1 cellular context compared by ENCODE assay signal in the genomic region with DNA sequence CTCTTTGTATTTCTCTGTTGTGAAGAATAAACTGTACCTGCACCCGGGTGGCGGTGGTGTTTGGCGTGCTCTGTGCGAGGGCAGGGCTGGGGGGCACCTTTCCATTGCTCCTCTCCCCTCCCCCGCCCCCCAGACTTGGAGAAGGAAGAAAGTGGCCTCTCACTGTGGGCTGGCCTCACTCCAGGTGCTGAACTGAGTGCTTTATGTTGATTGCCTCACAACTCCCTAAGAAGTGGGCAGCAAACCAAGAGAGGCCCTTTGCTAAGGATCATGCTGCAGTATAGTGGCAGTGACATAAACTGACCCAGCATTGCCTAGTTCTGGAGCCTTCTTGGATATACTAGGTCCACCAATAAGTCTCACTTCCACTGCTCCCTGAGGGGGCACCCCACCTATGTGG.
TF ChIP-seq lines count a peak whose summit lies in the region.

No MANE protein-coding gene starts in this region.

TF ChIP-seq in K562, 482 proteins besides CTCF, POLR2A, EP300 and RAD21 (continued from another document):
- TF ChIP-seq, protein P1, sequence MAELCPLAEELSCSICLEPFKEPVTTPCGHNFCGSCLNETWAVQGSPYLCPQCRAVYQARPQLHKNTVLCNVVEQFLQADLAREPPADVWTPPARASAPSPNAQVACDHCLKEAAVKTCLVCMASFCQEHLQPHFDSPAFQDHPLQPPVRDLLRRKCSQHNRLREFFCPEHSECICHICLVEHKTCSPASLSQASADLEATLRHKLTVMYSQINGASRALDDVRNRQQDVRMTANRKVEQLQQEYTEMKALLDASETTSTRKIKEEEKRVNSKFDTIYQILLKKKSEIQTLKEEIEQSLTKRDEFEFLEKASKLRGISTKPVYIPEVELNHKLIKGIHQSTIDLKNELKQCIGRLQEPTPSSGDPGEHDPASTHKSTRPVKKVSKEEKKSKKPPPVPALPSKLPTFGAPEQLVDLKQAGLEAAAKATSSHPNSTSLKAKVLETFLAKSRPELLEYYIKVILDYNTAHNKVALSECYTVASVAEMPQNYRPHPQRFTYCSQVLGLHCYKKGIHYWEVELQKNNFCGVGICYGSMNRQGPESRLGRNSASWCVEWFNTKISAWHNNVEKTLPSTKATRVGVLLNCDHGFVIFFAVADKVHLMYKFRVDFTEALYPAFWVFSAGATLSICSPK (IDR thresholded peaks at IDR 0.05; ENCODE audit: borderline replicate concordance) = no peak
- TF ChIP-seq, protein P2, sequence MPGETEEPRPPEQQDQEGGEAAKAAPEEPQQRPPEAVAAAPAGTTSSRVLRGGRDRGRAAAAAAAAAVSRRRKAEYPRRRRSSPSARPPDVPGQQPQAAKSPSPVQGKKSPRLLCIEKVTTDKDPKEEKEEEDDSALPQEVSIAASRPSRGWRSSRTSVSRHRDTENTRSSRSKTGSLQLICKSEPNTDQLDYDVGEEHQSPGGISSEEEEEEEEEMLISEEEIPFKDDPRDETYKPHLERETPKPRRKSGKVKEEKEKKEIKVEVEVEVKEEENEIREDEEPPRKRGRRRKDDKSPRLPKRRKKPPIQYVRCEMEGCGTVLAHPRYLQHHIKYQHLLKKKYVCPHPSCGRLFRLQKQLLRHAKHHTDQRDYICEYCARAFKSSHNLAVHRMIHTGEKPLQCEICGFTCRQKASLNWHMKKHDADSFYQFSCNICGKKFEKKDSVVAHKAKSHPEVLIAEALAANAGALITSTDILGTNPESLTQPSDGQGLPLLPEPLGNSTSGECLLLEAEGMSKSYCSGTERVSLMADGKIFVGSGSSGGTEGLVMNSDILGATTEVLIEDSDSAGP (CRISPR knock-in tag; IDR thresholded peaks at IDR 0.05) = no peak
- TF ChIP-seq HDAC2 (IDR thresholded peaks at IDR 0.05) (no peak), LARP7 (IDR thresholded peaks at IDR 0.05) (no peak), MAZ (CRISPR knock-in tag; conservative IDR thresholded peaks at IDR 0.05 in 1 of 2, IDR thresholded peaks at IDR 0.05 in 1 of 2) (no peak), CBX5 (IDR thresholded peaks at IDR 0.05; ENCODE audit: borderline replicate concordance, low read depth) (no peak), TEAD2 (tag; IDR thresholded peaks at IDR 0.05) (no peak), CEBPG (CRISPR knock-in tag; IDR thresholded peaks at IDR 0.05) (no peak), CEBPG (tag; conservative IDR thresholded peaks at IDR 0.05 in 1 of 2, IDR thresholded peaks at IDR 0.05 in 1 of 2) (peak in 1 of 2 experiments; percentile 42; a peak in 1 of 4 replicates), HDAC1 (IDR thresholded peaks at IDR 0.05) (no peak)
- TF ChIP-seq, protein P3, sequence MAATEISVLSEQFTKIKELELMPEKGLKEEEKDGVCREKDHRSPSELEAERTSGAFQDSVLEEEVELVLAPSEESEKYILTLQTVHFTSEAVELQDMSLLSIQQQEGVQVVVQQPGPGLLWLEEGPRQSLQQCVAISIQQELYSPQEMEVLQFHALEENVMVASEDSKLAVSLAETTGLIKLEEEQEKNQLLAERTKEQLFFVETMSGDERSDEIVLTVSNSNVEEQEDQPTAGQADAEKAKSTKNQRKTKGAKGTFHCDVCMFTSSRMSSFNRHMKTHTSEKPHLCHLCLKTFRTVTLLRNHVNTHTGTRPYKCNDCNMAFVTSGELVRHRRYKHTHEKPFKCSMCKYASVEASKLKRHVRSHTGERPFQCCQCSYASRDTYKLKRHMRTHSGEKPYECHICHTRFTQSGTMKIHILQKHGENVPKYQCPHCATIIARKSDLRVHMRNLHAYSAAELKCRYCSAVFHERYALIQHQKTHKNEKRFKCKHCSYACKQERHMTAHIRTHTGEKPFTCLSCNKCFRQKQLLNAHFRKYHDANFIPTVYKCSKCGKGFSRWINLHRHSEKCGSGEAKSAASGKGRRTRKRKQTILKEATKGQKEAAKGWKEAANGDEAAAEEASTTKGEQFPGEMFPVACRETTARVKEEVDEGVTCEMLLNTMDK (IDR thresholded peaks at IDR 0.05; ENCODE audit: borderline replicate concordance, insufficient read depth, low read depth, low read length, poor library complexity, severe bottlenecking) = no peak
- TF ChIP-seq, protein P4, sequence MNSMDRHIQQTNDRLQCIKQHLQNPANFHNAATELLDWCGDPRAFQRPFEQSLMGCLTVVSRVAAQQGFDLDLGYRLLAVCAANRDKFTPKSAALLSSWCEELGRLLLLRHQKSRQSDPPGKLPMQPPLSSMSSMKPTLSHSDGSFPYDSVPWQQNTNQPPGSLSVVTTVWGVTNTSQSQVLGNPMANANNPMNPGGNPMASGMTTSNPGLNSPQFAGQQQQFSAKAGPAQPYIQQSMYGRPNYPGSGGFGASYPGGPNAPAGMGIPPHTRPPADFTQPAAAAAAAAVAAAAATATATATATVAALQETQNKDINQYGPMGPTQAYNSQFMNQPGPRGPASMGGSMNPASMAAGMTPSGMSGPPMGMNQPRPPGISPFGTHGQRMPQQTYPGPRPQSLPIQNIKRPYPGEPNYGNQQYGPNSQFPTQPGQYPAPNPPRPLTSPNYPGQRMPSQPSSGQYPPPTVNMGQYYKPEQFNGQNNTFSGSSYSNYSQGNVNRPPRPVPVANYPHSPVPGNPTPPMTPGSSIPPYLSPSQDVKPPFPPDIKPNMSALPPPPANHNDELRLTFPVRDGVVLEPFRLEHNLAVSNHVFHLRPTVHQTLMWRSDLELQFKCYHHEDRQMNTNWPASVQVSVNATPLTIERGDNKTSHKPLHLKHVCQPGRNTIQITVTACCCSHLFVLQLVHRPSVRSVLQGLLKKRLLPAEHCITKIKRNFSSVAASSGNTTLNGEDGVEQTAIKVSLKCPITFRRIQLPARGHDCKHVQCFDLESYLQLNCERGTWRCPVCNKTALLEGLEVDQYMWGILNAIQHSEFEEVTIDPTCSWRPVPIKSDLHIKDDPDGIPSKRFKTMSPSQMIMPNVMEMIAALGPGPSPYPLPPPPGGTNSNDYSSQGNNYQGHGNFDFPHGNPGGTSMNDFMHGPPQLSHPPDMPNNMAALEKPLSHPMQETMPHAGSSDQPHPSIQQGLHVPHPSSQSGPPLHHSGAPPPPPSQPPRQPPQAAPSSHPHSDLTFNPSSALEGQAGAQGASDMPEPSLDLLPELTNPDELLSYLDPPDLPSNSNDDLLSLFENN (IDR thresholded peaks at IDR 0.05; ENCODE audit: low read depth in 2 of 2, low read length in 2 of 2) = no peak
- TF ChIP-seq, protein P5, sequence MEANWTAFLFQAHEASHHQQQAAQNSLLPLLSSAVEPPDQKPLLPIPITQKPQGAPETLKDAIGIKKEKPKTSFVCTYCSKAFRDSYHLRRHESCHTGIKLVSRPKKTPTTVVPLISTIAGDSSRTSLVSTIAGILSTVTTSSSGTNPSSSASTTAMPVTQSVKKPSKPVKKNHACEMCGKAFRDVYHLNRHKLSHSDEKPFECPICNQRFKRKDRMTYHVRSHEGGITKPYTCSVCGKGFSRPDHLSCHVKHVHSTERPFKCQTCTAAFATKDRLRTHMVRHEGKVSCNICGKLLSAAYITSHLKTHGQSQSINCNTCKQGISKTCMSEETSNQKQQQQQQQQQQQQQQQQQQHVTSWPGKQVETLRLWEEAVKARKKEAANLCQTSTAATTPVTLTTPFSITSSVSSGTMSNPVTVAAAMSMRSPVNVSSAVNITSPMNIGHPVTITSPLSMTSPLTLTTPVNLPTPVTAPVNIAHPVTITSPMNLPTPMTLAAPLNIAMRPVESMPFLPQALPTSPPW (CRISPR knock-in tag; IDR thresholded peaks at IDR 0.05) = peak; percentile 10; the same call in 1 of the 2 replicates
